Comparison of ENCODE assay signal across 15 cellular contexts in the genomic region with DNA sequence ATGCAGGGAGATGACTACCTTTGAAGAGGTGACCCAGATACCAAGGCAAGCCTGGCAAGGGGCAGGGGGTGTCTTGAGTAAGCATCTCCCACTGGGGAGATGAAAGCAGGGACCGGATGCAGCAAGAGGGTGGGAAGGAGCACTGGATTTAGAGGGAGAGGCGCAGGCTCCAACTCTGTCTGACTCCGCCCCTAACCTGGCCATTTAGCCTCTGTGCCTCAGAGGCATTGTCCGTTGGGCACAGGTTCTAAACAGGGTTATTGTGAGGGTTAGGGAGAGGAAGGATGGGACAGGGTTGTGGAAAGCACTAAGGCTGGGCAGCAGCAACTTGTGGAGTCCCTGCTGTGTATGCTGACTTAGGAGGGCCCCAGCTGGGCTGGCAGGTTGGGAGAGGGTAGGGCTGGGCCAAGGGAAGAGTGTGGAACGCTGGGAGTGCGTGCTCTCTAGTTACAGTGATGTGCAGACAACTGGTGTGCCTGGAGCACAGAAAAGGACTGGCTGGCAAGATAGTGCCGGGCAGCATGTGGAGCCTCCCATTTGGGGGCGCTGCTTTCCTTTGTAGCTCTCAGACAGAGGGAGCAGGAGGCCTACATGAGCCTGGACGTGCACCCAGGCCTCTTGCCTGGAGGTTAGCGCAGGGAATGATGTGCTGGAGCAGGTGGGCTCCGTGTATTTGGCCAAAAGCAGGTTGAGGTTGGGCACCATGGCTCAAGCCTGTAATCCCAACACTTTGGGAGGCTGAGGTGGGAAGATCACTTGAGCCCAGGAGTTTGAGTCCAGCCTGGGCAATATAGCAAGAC. TPM values are rescaled to one million over a fixed set of nuclear protein-coding genes. Genes with fewer than 3 reads are reported as not detected.
DNase-seq lines count a peak whose midpoint lies in the region; ATAC-seq and TF ChIP-seq lines count a peak whose summit lies in the region.
"Had no signal": no experiment of that assay in that cellular context is flagged by ENCODE, and none has a peak within 500 bp of the region (broad histone marks: within the 10 kb centered on the region; RNA-seq: fewer than 3 reads in every experiment).

No MANE protein-coding gene starts in this region.

- POLR2A ChIA-PET in activated CD4-positive, alpha-beta T cell treated with anti-CD3 and anti-CD28 coated beads for 36 hours (lab: Charles Lee): no interaction called here

- H3K9me3 Mint-ChIP-seq in activated CD4-positive, alpha-beta T cell treated with anti-CD3 and anti-CD28 coated beads for 36 hours (ENCODE audit: low read depth): no peaks in the 10 kb centered on the region
- H3K9me3 Mint-ChIP-seq in stimulated activated effector memory CD8-positive, alpha-beta T cell treated with anti-CD3 and anti-CD28 coated beads, Interleukin-12 subunit alpha, Interleukin-12 subunit beta, amount 100 ng/mL, for 72 hours: no peaks in the 10 kb centered on the region
- H3K9me3 Mint-ChIP-seq: activated naive CD8-positive, alpha-beta T cell treated with anti-CD3 and anti-CD28 coated beads, Interleukin-2, amount 50 U/mL, for 24 hours; neural crest cell had no signal

- intact Hi-C loops in activated CD4-positive, alpha-beta T cell treated with anti-CD3 and anti-CD28 coated beads for 36 hours (cut with DNase I, micrococcal nuclease): no loop called here

- no peaks in the 10 kb centered on the region for H3K4me1 Mint-ChIP-seq in activated CD4-positive, alpha-beta T cell treated with anti-CD3 and anti-CD28 coated beads for 36 hours
- H3K4me1 Mint-ChIP-seq in stimulated activated effector memory CD8-positive, alpha-beta T cell treated with anti-CD3 and anti-CD28 coated beads, Interleukin-12 subunit alpha, Interleukin-12 subunit beta, amount 100 ng/mL, for 72 hours: no peaks in the 10 kb centered on the region
- H3K4me1 Mint-ChIP-seq: activated naive CD8-positive, alpha-beta T cell treated with anti-CD3 and anti-CD28 coated beads, Interleukin-2, amount 50 U/mL, for 24 hours; neural crest cell had no signal

- H3K36me3 Mint-ChIP-seq in activated CD4-positive, alpha-beta T cell treated with anti-CD3 and anti-CD28 coated beads for 36 hours (ENCODE audit: low read depth): no peaks in the 10 kb centered on the region
- no peaks in the 10 kb centered on the region for H3K36me3 Mint-ChIP-seq in stimulated activated effector memory CD8-positive, alpha-beta T cell treated with anti-CD3 and anti-CD28 coated beads, Interleukin-12 subunit alpha, Interleukin-12 subunit beta, amount 100 ng/mL, for 72 hours

- peak; percentile 37 for TF ChIP-seq CTCF in choroid plexus epithelial cell (conservative IDR thresholded peaks at IDR 0.05; ENCODE audit: low read depth, low read length)

- CTCF ChIA-PET in activated CD4-positive, alpha-beta T cell treated with anti-CD3 and anti-CD28 coated beads for 36 hours (lab: Charles Lee): interaction anchor here (1.6 kb wide), 1 partner anchor 24 kb away, joined by 5 read pairs; no protein-coding TSS in a partner anchor

- H3K27ac Mint-ChIP-seq in activated CD4-positive, alpha-beta T cell treated with anti-CD3 and anti-CD28 coated beads for 36 hours: no peak overlapping the region
- H3K27ac Mint-ChIP-seq in stimulated activated effector memory CD8-positive, alpha-beta T cell treated with anti-CD3 and anti-CD28 coated beads, Interleukin-12 subunit alpha, Interleukin-12 subunit beta, amount 100 ng/mL, for 72 hours: no peak overlapping the region
- H3K27ac Mint-ChIP-seq: activated naive CD8-positive, alpha-beta T cell treated with anti-CD3 and anti-CD28 coated beads, Interleukin-2, amount 50 U/mL, for 24 hours had no signal

- no peak overlapping the region for H3K4me3 Mint-ChIP-seq in activated CD4-positive, alpha-beta T cell treated with anti-CD3 and anti-CD28 coated beads for 36 hours
- H3K4me3 Mint-ChIP-seq in stimulated activated effector memory CD8-positive, alpha-beta T cell treated with anti-CD3 and anti-CD28 coated beads, Interleukin-12 subunit alpha, Interleukin-12 subunit beta, amount 100 ng/mL, for 72 hours: no peak overlapping the region
- H3K4me3 Mint-ChIP-seq: activated naive CD8-positive, alpha-beta T cell treated with anti-CD3 and anti-CD28 coated beads, Interleukin-2, amount 50 U/mL, for 24 hours; neural crest cell had no signal

- no peak for ATAC-seq in activated CD4-positive, alpha-beta T cell treated with anti-CD3 and anti-CD28 coated beads for 36 hours
- peak; percentile 31 for ATAC-seq in stimulated activated effector memory CD8-positive, alpha-beta T cell treated with anti-CD3 and anti-CD28 coated beads, Interleukin-12 subunit alpha, Interleukin-12 subunit beta, amount 100 ng/mL, for 72 hours
- no peak for ATAC-seq in HG03457 (IDR thresholded peaks at IDR 0.05; ENCODE audit: unreplicated experiment)
- ATAC-seq: activated naive CD8-positive, alpha-beta T cell treated with anti-CD3 and anti-CD28 coated beads, Interleukin-2, amount 50 U/mL, for 24 hours; left lobe of liver had no signal

- H3K4me3 ChIP-seq in choroid plexus epithelial cell (ENCODE audit: low read depth, low read length): no peak overlapping the region
- H3K4me3 ChIP-seq: dorsolateral prefrontal cortex had no signal

- DNase-seq in activated CD4-positive, alpha-beta T cell treated with anti-CD3 and anti-CD28 coated beads for 36 hours: peak; percentile 37
- DNase-seq in activated CD4-positive, alpha-beta T cell treated with anti-CD3 and anti-CD28 coated beads for 1 hour: no peak
- DNase-seq in NCI-H69 (lab: John Stamatoyannopoulos, UW): peak; percentile 83
- peak; percentile 35 for DNase-seq in choroid plexus epithelial cell (ENCODE audit: low read depth)
- DNase-seq in stimulated activated effector memory CD8-positive, alpha-beta T cell treated with anti-CD3 and anti-CD28 coated beads, Interleukin-12 subunit alpha, Interleukin-12 subunit beta, amount 100 ng/mL, for 72 hours (ENCODE audit: low spot score in 2 of 2): peak in 1 of 2 donors; percentile 42
- no peak for DNase-seq in GM19240 (ENCODE audit: insufficient read length, low spot score)
- DNase-seq in NCI-H510A treated with DMSO at 0.1 percent for 48 hours (lab: John Stamatoyannopoulos, UW): no peak
- DNase-seq: activated naive CD8-positive, alpha-beta T cell treated with anti-CD3 and anti-CD28 coated beads, Interleukin-2, amount 50 U/mL, for 24 hours; dorsolateral prefrontal cortex; NK-92 treated with Interleukin-12 subunit alpha and Interleukin-12 subunit beta, amount 100 ng/mL, for 24 hours; stimulated activated CD4-positive, alpha-beta T cell treated with anti-CD3 and anti-CD28 coated beads, Interleukin-12 subunit alpha, Interleukin-12 subunit beta, amount 100 ng/mL, for 4 hours had no signal

- peaks cover 24% of the 10 kb centered on the region for H3K27me3 Mint-ChIP-seq in activated CD4-positive, alpha-beta T cell treated with anti-CD3 and anti-CD28 coated beads for 36 hours

RNA-seq across cellular contexts. Expression of a gene that starts 26.2 kb away (rescaled TPM):
- total RNA-seq in activated CD4-positive, alpha-beta T cell treated with anti-CD3 and anti-CD28 coated beads for 36 hours: not detected

RNA-seq across cellular contexts. Expression of a gene that starts 26.3 kb away (rescaled TPM):
- not detected for total RNA-seq in activated CD4-positive, alpha-beta T cell treated with anti-CD3 and anti-CD28 coated beads for 36 hours
- total RNA-seq: left lobe of liver, neural crest cell, ureter had no signal

Comparison
In these comparisons a context has a peak if more than half of its experiments do, and no peak if none do; other contexts are left out.
1. DNase-seq: peak in activated CD4-positive, alpha-beta T cell treated with anti-CD3 and anti-CD28 coated beads for 36 hours (single experiment), NCI-H69 (single experiment) and choroid plexus epithelial cell (single experiment); none in activated CD4-positive, alpha-beta T cell treated with anti-CD3 and anti-CD28 coated beads for 1 hour (single experiment), GM19240 (single experiment) and NCI-H510A treated with DMSO at 0.1 percent for 48 hours (single experiment).